Comparison of ENCODE assay signal across 1 cellular context in the genomic region with DNA sequence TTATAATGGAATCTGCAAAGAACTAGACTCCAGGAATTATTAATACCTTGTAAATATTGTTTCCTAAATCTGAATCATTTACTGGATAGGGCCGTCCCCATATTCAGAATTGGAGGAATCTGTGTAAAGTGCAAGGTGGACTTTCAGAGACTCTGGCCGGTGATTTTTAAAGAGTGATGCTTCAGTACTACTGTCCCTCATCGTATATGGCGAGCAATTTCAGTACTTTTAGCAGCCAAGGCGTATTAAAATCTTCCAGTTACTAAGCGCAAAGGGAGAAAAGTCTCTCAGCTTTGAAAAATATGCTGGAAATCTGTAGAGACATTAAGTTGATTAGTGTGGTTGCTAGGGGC.
TF ChIP-seq lines count a peak whose summit lies in the region.

No MANE protein-coding gene starts in this region.

TF ChIP-seq in IMR-90, 13 proteins besides CTCF, POLR2A, EP300 and RAD21 (continued from another document):
- TF ChIP-seq MAFK (IDR thresholded peaks at IDR 0.05; ENCODE audit: low read depth, low read length), result no peak
- TF ChIP-seq BHLHE40 (IDR thresholded peaks at IDR 0.05; ENCODE audit: low read depth, low read length), result no peak
